ENCODE assay signal across 20 cellular contexts in the genomic region with DNA sequence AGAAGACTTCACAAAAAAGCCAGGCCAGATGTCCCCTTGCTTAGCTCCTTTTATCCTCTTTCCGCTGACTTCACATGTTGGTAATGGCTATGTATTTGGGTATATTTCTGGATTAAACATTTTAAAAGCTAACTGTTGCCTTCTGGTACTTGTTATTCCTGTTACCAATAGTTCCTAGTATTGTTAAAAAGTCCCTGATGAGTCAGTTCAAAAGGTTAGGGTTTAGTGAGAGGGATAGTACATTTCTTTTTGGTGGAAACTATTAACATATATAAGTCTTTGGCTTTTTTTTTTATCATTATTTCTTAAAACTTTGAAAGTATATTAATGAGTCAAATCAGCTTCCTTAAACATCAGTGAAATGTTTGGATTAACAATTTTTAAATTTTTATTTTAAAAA.
DNase-seq lines count a peak whose midpoint lies in the region; ATAC-seq and TF ChIP-seq lines count a peak whose summit lies in the region.
"Had no signal": no experiment of that assay in that cellular context is flagged by ENCODE, and none has a peak within 500 bp of the region (broad histone marks: within the 10 kb centered on the region; RNA-seq: fewer than 3 reads in every experiment).

No MANE protein-coding gene starts in this region.

- DNase-seq in activated T-cell treated with anti-CD3 and anti-CD28 coated beads, Interleukin-2, amount 50 U/mL, for 24 hours: no peak
- no peak for DNase-seq in activated T-cell treated with anti-CD3 and anti-CD28 coated beads, Interleukin-2, amount 50 U/mL, for 1 hour
- DNase-seq in NCI-H69 (lab: John Stamatoyannopoulos, UW) (peak; percentile 47), mesenchymal stem cell (no peak), upper lobe of left lung (no peak), RWPE1 (ENCODE audit: low spot score) (no peak)
- no peak for DNase-seq in activated naive CD8-positive, alpha-beta T cell treated with anti-CD3 and anti-CD28 coated beads for 36 hours
- DNase-seq: activated CD4-positive, CD25-positive, alpha-beta regulatory T cell; activated CD8-positive, alpha-beta memory T cell treated with anti-CD3 and anti-CD28 coated beads, Interleukin-2, amount 10 ng/mL, durations not matched to agents 7 days and 5 days; activated gamma-delta T cell treated with Interleukin-2 at 50 U/mL for 16 hours; erythroblast; islet precursor cell; lower lobe of right lung; NCI-H1092 treated with DMSO at 0.1 percent for 48 hours; psoas muscle; RPMI8226 had no signal

- TF ChIP-seq POLR2A in upper lobe of left lung (IDR thresholded peaks at IDR 0.05): no peak

- CTCF ChIA-PET in RWPE1 (lab: Yijun Ruan, JAX): interaction anchor here (1.1 to 3.7 kb wide), 2 partner anchors 11 to 104 kb away, joined by 4 to 12 read pairs; partner anchors contain the start of gene ELL2

- H3K27ac Mint-ChIP-seq in activated T-cell treated with anti-CD3 and anti-CD28 coated beads, Interleukin-2, amount 50 U/mL, for 24 hours: peak overlapping the region; percentile 90
- peak overlapping the region; percentile 88 for H3K27ac Mint-ChIP-seq in activated naive CD8-positive, alpha-beta T cell treated with anti-CD3 and anti-CD28 coated beads for 36 hours
- H3K27ac Mint-ChIP-seq: CD14-positive monocyte had no signal

- H3K27me3 ChIP-seq in mesenchymal stem cell (ENCODE audit: control insufficient read depth in 1 of 2, insufficient read depth in 1 of 2, low read length in 2 of 2) (no peaks in the 10 kb centered on the region), upper lobe of left lung (no peaks in the 10 kb centered on the region)
- H3K27me3 ChIP-seq: gastroesophageal sphincter had no signal

- ATAC-seq in upper lobe of left lung (ENCODE audit: low FRiP score in 2 of 2): no peak
- no peak for ATAC-seq in GM21529 (IDR thresholded peaks at IDR 0.05; ENCODE audit: unreplicated experiment)
- ATAC-seq: gastroesophageal sphincter, lower lobe of right lung, psoas muscle had no signal

- TF ChIP-seq EP300 in upper lobe of left lung (IDR thresholded peaks at IDR 0.05): no peak

- H3K27ac ChIP-seq in mesenchymal stem cell (ENCODE audit: low read length, poor library complexity, severe bottlenecking) (no peak overlapping the region), upper lobe of left lung (no peak overlapping the region), RWPE1 (no peak overlapping the region)
- H3K27ac ChIP-seq: gastroesophageal sphincter, lower lobe of right lung, psoas muscle had no signal

- H3K9ac ChIP-seq in mesenchymal stem cell (ENCODE audit: low read length): peak overlapping the region; percentile 19

- H2BK15ac ChIP-seq in mesenchymal stem cell (ENCODE audit: low read depth, poor library complexity, severe bottlenecking): no peak overlapping the region

- POLR2A ChIA-PET in RWPE1 (lab: Yijun Ruan, JAX; ENCODE audit: low non-redundant PET): no interaction called here

- no peak overlapping the region for H3K4me3 ChIP-seq in mesenchymal stem cell (ENCODE audit: insufficient read depth in 1 of 2, low read depth in 1 of 2, low read length in 2 of 2)
- no peak overlapping the region for H3K4me3 ChIP-seq in upper lobe of left lung
- H3K4me3 ChIP-seq: gastroesophageal sphincter, lower lobe of right lung, psoas muscle had no signal

- H3K14ac ChIP-seq in mesenchymal stem cell (ENCODE audit: low read length in 2 of 2): no peak overlapping the region

- no peak overlapping the region for H2AK5ac ChIP-seq in mesenchymal stem cell (ENCODE audit: low read length, severe bottlenecking)

- TF ChIP-seq CTCF in upper lobe of left lung (IDR thresholded peaks at IDR 0.05): no peak
- TF ChIP-seq CTCF in RWPE1 (conservative IDR thresholded peaks at IDR 0.05; ENCODE audit: low read depth): no peak

- no peaks in the 10 kb centered on the region for H3K9me3 Mint-ChIP-seq in activated T-cell treated with anti-CD3 and anti-CD28 coated beads, Interleukin-2, amount 50 U/mL, for 24 hours
- no peaks in the 10 kb centered on the region for H3K9me3 Mint-ChIP-seq in activated naive CD8-positive, alpha-beta T cell treated with anti-CD3 and anti-CD28 coated beads for 36 hours
- H3K9me3 Mint-ChIP-seq: central memory CD8-positive, alpha-beta T cell had no signal

- H2AFZ ChIP-seq in mesenchymal stem cell (ENCODE audit: low read depth, low read length): no peak overlapping the region

- no peak overlapping the region for H2BK5ac ChIP-seq in mesenchymal stem cell (ENCODE audit: low read depth, low read length, poor library complexity, severe bottlenecking)

- H3K36me3 Mint-ChIP-seq in activated T-cell treated with anti-CD3 and anti-CD28 coated beads, Interleukin-2, amount 50 U/mL, for 24 hours (ENCODE audit: low read depth): no peaks in the 10 kb centered on the region
- H3K36me3 Mint-ChIP-seq in activated naive CD8-positive, alpha-beta T cell treated with anti-CD3 and anti-CD28 coated beads for 36 hours: no peaks in the 10 kb centered on the region
- H3K36me3 Mint-ChIP-seq: activated CD8-positive, alpha-beta memory T cell treated with anti-CD3 and anti-CD28 coated beads, Interleukin-2, amount 10 ng/mL, durations not matched to agents 7 days and 5 days; CD14-positive monocyte had no signal

- no peak overlapping the region for H3K23ac ChIP-seq in mesenchymal stem cell (ENCODE audit: low read length in 2 of 2)

- H4K91ac ChIP-seq in mesenchymal stem cell (ENCODE audit: low read length): no peak overlapping the region

- H3K9me3 ChIP-seq in mesenchymal stem cell (ENCODE audit: control insufficient read depth, low read length) (no peaks in the 10 kb centered on the region), upper lobe of left lung (no peaks in the 10 kb centered on the region)
- H3K9me3 ChIP-seq: gastroesophageal sphincter, lower lobe of right lung, psoas muscle had no signal

- H3K4me1 Mint-ChIP-seq in activated T-cell treated with anti-CD3 and anti-CD28 coated beads, Interleukin-2, amount 50 U/mL, for 24 hours (ENCODE audit: low read depth): peaks cover 58% of the 10 kb centered on the region
- H3K4me1 Mint-ChIP-seq in activated naive CD8-positive, alpha-beta T cell treated with anti-CD3 and anti-CD28 coated beads for 36 hours: peaks cover 34% of the 10 kb centered on the region
- H3K4me1 Mint-ChIP-seq: central memory CD8-positive, alpha-beta T cell had no signal

- no peak overlapping the region for H3K4me2 ChIP-seq in mesenchymal stem cell (ENCODE audit: low read length, poor library complexity, severe bottlenecking)

- no peaks in the 10 kb centered on the region for H3K27me3 Mint-ChIP-seq in activated T-cell treated with anti-CD3 and anti-CD28 coated beads, Interleukin-2, amount 50 U/mL, for 24 hours
- H3K27me3 Mint-ChIP-seq in activated naive CD8-positive, alpha-beta T cell treated with anti-CD3 and anti-CD28 coated beads for 36 hours: no peaks in the 10 kb centered on the region
- H3K27me3 Mint-ChIP-seq: activated CD8-positive, alpha-beta memory T cell treated with anti-CD3 and anti-CD28 coated beads, Interleukin-2, amount 10 ng/mL, durations not matched to agents 7 days and 5 days; central memory CD8-positive, alpha-beta T cell had no signal

- H3K36me3 ChIP-seq in mesenchymal stem cell (ENCODE audit: control insufficient read depth in 1 of 2, insufficient read depth in 2 of 2, low read depth in 1 of 2, low read length in 2 of 2): no peaks in the 10 kb centered on the region
- H3K36me3 ChIP-seq in upper lobe of left lung: no peaks in the 10 kb centered on the region
- H3K36me3 ChIP-seq: gastroesophageal sphincter, lower lobe of right lung had no signal

- H3K18ac ChIP-seq in mesenchymal stem cell (ENCODE audit: low read depth in 1 of 2, low read length in 2 of 2): no peak overlapping the region

- no peaks in the 10 kb centered on the region for H3K79me1 ChIP-seq in mesenchymal stem cell (replicated peaks; ENCODE audit: low read length, poor library complexity, severe bottlenecking)

- H3K4me3 Mint-ChIP-seq in activated T-cell treated with anti-CD3 and anti-CD28 coated beads, Interleukin-2, amount 50 U/mL, for 24 hours: no peak overlapping the region
- peak overlapping the region; percentile 1 for H3K4me3 Mint-ChIP-seq in activated naive CD8-positive, alpha-beta T cell treated with anti-CD3 and anti-CD28 coated beads for 36 hours
- H3K4me3 Mint-ChIP-seq: activated CD8-positive, alpha-beta memory T cell treated with anti-CD3 and anti-CD28 coated beads, Interleukin-2, amount 10 ng/mL, durations not matched to agents 7 days and 5 days; CD14-positive monocyte; central memory CD8-positive, alpha-beta T cell had no signal

- H2BK12ac ChIP-seq in mesenchymal stem cell (ENCODE audit: low read length in 2 of 2): no peak overlapping the region

- H3K4ac ChIP-seq in mesenchymal stem cell (ENCODE audit: low read depth in 1 of 2, low read length in 2 of 2): no peak overlapping the region

- WGBS in mesenchymal stem cell: no CpG with 5 or more reads among the region's 1 CpG
- WGBS in upper lobe of left lung, 2 donors: 92 to 93% methylated on average over 1 of the region's 1 CpG

- H2BK120ac ChIP-seq in mesenchymal stem cell (ENCODE audit: low read depth, low read length): no peak overlapping the region

- H4K8ac ChIP-seq in mesenchymal stem cell (ENCODE audit: low read length): no peak overlapping the region

- H3K4me1 ChIP-seq in mesenchymal stem cell (ENCODE audit: control insufficient read depth, insufficient read depth, low read depth, low read length) (peaks cover 5% of the 10 kb centered on the region), upper lobe of left lung (peaks cover 0 to 5% (median 0%) of the 10 kb centered on the region in 4 donors)
- H3K4me1 ChIP-seq: psoas muscle had no signal
